ENCODE assay signal across 18 cellular contexts in genomic region chr13:35468195-35468594, GRCh38. TPM values are rescaled to one million over a fixed set of nuclear protein-coding genes. Genes with fewer than 3 reads are reported as not detected.
"Had no signal": no experiment of that assay in that cellular context is flagged by ENCODE, and none has a peak within 500 bp of the region (broad histone marks: within the 10 kb centered on the region; RNA-seq: fewer than 3 reads in every experiment).

No MANE protein-coding gene starts in this region.

- H3K9me3 Mint-ChIP-seq: nephron had no signal

- ATAC-seq: activated CD8-positive, alpha-beta memory T cell treated with anti-CD3 and anti-CD28 coated beads, Interleukin-2, amount 10 ng/mL, durations not matched to agents 7 days and 5 days; activated T-cell treated with anti-CD3 and anti-CD28 coated beads, Interleukin-2, amount 50 U/mL, for 4 hours; left lung had no signal

- H3K4me1 ChIP-seq: left lung had no signal

- DNase-seq: activated CD4-positive, CD25-positive, alpha-beta regulatory T cell; activated CD8-positive, alpha-beta memory T cell treated with anti-CD3 and anti-CD28 coated beads, Interleukin-2, amount 10 ng/mL, durations not matched to agents 7 days and 5 days; activated gamma-delta T cell treated with Interleukin-2 at 50 U/mL for 16 hours; activated naive CD8-positive, alpha-beta T cell treated with anti-CD3 and anti-CD28 coated beads for 36 hours; activated T-cell treated with anti-CD3 and anti-CD28 coated beads, Interleukin-2, amount 50 U/mL, for 4 hours; aorta; caudate nucleus; cortex of kidney; effector CD8-positive, alpha-beta T cell; left lung; mesenchymal stem cell; ovary; stimulated activated CD4-positive, alpha-beta T cell treated with anti-CD3 and anti-CD28 coated beads, Interleukin-15, amount 100 ng/mL, for 24 hours; stimulated activated CD4-positive, alpha-beta T cell treated with anti-CD3 and anti-CD28 coated beads, Interleukin-4, amount 100 ng/mL, for 24 hours had no signal

- H3K4me1 Mint-ChIP-seq: activated CD8-positive, alpha-beta memory T cell treated with anti-CD3 and anti-CD28 coated beads, Interleukin-2, amount 10 ng/mL, durations not matched to agents 7 days and 5 days had no signal

- H3K4me3 ChIP-seq: left lung, ovary, thoracic aorta had no signal

- H3K27ac Mint-ChIP-seq: activated CD8-positive, alpha-beta memory T cell treated with anti-CD3 and anti-CD28 coated beads, Interleukin-2, amount 10 ng/mL, durations not matched to agents 7 days and 5 days; activated naive CD8-positive, alpha-beta T cell treated with anti-CD3 and anti-CD28 coated beads for 36 hours; nephron; stimulated activated naive CD8-positive, alpha-beta T cell treated with anti-CD3 and anti-CD28 coated beads, Interleukin-15, Interleukin-2, amounts not matched to agents 100 ng/mL and 50 ng/mL, for 24 hours; T-helper 1 cell treated with Interleukin-12 subunit alpha and Interleukin-12 subunit beta and Interleukin-4 antibody, amounts not matched to agents 30 μg/mL and 1 μg/mL, for 36 hours had no signal

- H3K27me3 ChIP-seq: ovary had no signal

- H3K9me3 ChIP-seq: left lung, ovary, thoracic aorta had no signal

- H3K4me3 Mint-ChIP-seq: activated CD8-positive, alpha-beta memory T cell treated with anti-CD3 and anti-CD28 coated beads, Interleukin-2, amount 10 ng/mL, durations not matched to agents 7 days and 5 days; activated naive CD8-positive, alpha-beta T cell treated with anti-CD3 and anti-CD28 coated beads for 36 hours; activated T-cell treated with anti-CD3 and anti-CD28 coated beads, Interleukin-2, amount 50 U/mL, for 4 hours; nephron; stimulated activated naive CD8-positive, alpha-beta T cell treated with anti-CD3 and anti-CD28 coated beads, Interleukin-15, Interleukin-2, amounts not matched to agents 100 ng/mL and 50 ng/mL, for 24 hours; T-helper 1 cell treated with Interleukin-12 subunit alpha and Interleukin-12 subunit beta and Interleukin-4 antibody, amounts not matched to agents 30 μg/mL and 1 μg/mL, for 36 hours had no signal

- H3K36me3 ChIP-seq: left lung, ovary, thoracic aorta had no signal

RNA-seq across cellular contexts. Expression of gene MAB21L1, which starts 8.3 kb away (rescaled TPM):
- total RNA-seq: activated CD8-positive, alpha-beta memory T cell treated with anti-CD3 and anti-CD28 coated beads, Interleukin-2, amount 10 ng/mL, durations not matched to agents 7 days and 5 days; activated T-cell treated with anti-CD3 and anti-CD28 coated beads, Interleukin-2, amount 50 U/mL, for 4 hours had no signal
